2 cellular contexts compared by ENCODE assay signal in genomic region chr1:23080885-23081284, GRCh38.
TF ChIP-seq lines count a peak whose summit lies in the region.

No MANE protein-coding gene starts in this region.

TF ChIP-seq in SK-N-SH, 30 proteins besides CTCF, POLR2A, EP300 and RAD21 (continued from another document):
- no peak for TF ChIP-seq USF1 (IDR thresholded peaks at IDR 0.05; ENCODE audit: borderline replicate concordance, low read depth)
- TF ChIP-seq REST (IDR thresholded peaks at IDR 0.05; ENCODE audit: low read depth, low read length) = peak; percentile 80
- no peak for TF ChIP-seq TAF1 (IDR thresholded peaks at IDR 0.05; ENCODE audit: borderline replicate concordance, low read depth, low read length)
- no peak for TF ChIP-seq MAX (IDR thresholded peaks at IDR 0.05; ENCODE audit: low read depth)
- no peak for TF ChIP-seq MXI1 (IDR thresholded peaks at IDR 0.05; ENCODE audit: low read depth, low read length)
- no peak for TF ChIP-seq MEF2A (IDR thresholded peaks at IDR 0.05; ENCODE audit: borderline replicate concordance, low read depth)

TF ChIP-seq in SK-N-SH treated with all-trans-retinoic acid at 6 μM for 48 hours, 23 proteins besides CTCF, POLR2A, EP300 and RAD21 (continued from another document):
- TF ChIP-seq ZFP30 (CRISPR knock-in tag; IDR thresholded peaks at IDR 0.05) (no peak), PPARA (CRISPR knock-in tag; IDR thresholded peaks at IDR 0.05; ENCODE audit: borderline replicate concordance) (no peak), PATZ1 (CRISPR knock-in tag; IDR thresholded peaks at IDR 0.05; ENCODE audit: borderline replicate concordance) (no peak), ZNF565 (CRISPR knock-in tag; conservative IDR thresholded peaks at IDR 0.05; ENCODE audit: low read depth) (no peak), GLIS3 (CRISPR knock-in tag; IDR thresholded peaks at IDR 0.05) (no peak), ARNTL (CRISPR knock-in tag; IDR thresholded peaks at IDR 0.05; ENCODE audit: borderline replicate concordance, low read depth) (no peak)
